15 cellular contexts compared by ENCODE assay signal in genomic region chr6:136069119-136069518, GRCh38.
DNase-seq lines count a peak whose midpoint lies in the region; ATAC-seq, FAIRE-seq and TF ChIP-seq lines count a peak whose summit lies in the region.
"Had no signal": no experiment of that assay in that cellular context is flagged by ENCODE, and none has a peak within 500 bp of the region (broad histone marks: within the 10 kb centered on the region; RNA-seq: fewer than 3 reads in every experiment).

No MANE protein-coding gene starts in this region.

- ATAC-seq in heart right ventricle (peak in 1 of 8 donors; percentile 33), heart left ventricle (no peak), HG03045 (IDR thresholded peaks at IDR 0.05; ENCODE audit: unreplicated experiment) (no peak)
- ATAC-seq: sciatic nerve had no signal

- intact Hi-C loops in heart right ventricle (cut with DNase I) (no loop called here), heart left ventricle (cut with DNase I) (loop anchor here in 1 of 10 donors (5.0 kb wide), 1 partner anchor 38 kb away; no protein-coding TSS in a partner anchor)

- H4K20me1 ChIP-seq in keratinocyte (ENCODE audit: control insufficient read depth, extremely low read depth, insufficient read depth, low read length) = no peaks in the 10 kb centered on the region

- H3K9me3 ChIP-seq in heart right ventricle (no peaks in the 10 kb centered on the region), heart left ventricle (no peaks in the 10 kb centered on the region), keratinocyte (ENCODE audit: control insufficient read depth, low read depth, low read length) (no peaks in the 10 kb centered on the region)

- peaks cover 0 to 53% (median 40%) of the 10 kb centered on the region in 9 donors for H3K4me1 ChIP-seq in heart right ventricle
- peaks cover 0 to 61% (median 23%) of the 10 kb centered on the region in 12 donors for H3K4me1 ChIP-seq in heart left ventricle
- H3K4me1 ChIP-seq in keratinocyte (ENCODE audit: control insufficient read depth, extremely low read depth, insufficient read depth, low read length) = peaks cover 18% of the 10 kb centered on the region

- dilution Hi-C loops in keratinocyte (cut with MboI; ENCODE audit: extremely low pct_ligation_motif_present, low sequenced_read_pairs) = no loop called here

- 36 to 45% methylated on average over 2 of the region's 2 CpGs for WGBS in heart right ventricle, 2 donors
- WGBS in heart left ventricle, 4 donors = 35 to 53% (median 41%) methylated on average over 2 of the region's 2 CpGs

- H3K4me3 ChIP-seq in heart right ventricle = no peak overlapping the region
- no peak overlapping the region for H3K4me3 ChIP-seq in heart left ventricle
- no peak overlapping the region for H3K4me3 ChIP-seq in keratinocyte (ENCODE audit: control insufficient read depth in 2 of 3, extremely low read depth in 1 of 3, insufficient read depth in 2 of 3, low read depth in 1 of 3, low read length in 3 of 3)
- H3K4me3 ChIP-seq: GM23338 had no signal

- H3K79me2 ChIP-seq in keratinocyte (ENCODE audit: control insufficient read depth, insufficient read depth, low read length) = no peaks in the 10 kb centered on the region

- H3K9me1 ChIP-seq in keratinocyte (ENCODE audit: control insufficient read depth, extremely low read depth, insufficient read depth, low read length) = no peaks in the 10 kb centered on the region

- DNase-seq in heart right ventricle = no peak
- DNase-seq in heart left ventricle = no peak
- DNase-seq in astrocyte of the hippocampus (ENCODE audit: low read depth, low spot score) = peak; percentile 73
- DNase-seq in keratinocyte (ENCODE audit: low read depth, low spot score) = peak; percentile 23
- DNase-seq in NCI-H510A treated with DMSO at 0.1 percent for 48 hours (lab: John Stamatoyannopoulos, UW) = no peak
- DNase-seq in cortex of kidney (lab: John Stamatoyannopoulos, UW) = no peak
- DNase-seq in amygdala (lab: John Stamatoyannopoulos, UW) = no peak
- DNase-seq: activated CD4-positive, alpha-beta T cell treated with anti-CD3 and anti-CD28 coated beads for 1 hour; central memory CD4-positive, alpha-beta T cell; GDM1; hippocampal formation; SIG-M5 had no signal

- H3K4me2 ChIP-seq in keratinocyte (ENCODE audit: control insufficient read depth, extremely low read depth, insufficient read depth, low read depth, low read length) = no peak overlapping the region
- H3K4me2 ChIP-seq: GM23338 had no signal

- FAIRE-seq in keratinocyte (lab: Jason Lieb, UNC) = peak; percentile 66

- peak overlapping the region; percentile 64 for H2AFZ ChIP-seq in keratinocyte (ENCODE audit: control insufficient read depth, low read length)
- H2AFZ ChIP-seq: GM23338 had no signal

- H3K27ac ChIP-seq in heart right ventricle = peak overlapping the region in 7 of 10 donors; percentile 12 to 78 (median 68)
- peak overlapping the region in 6 of 12 donors; percentile 13 to 78 (median 45) for H3K27ac ChIP-seq in heart left ventricle
- H3K27ac ChIP-seq in keratinocyte (ENCODE audit: control insufficient read depth, insufficient read depth, low read length) = peak overlapping the region; percentile 66

- no peak for TF ChIP-seq POLR2A in heart left ventricle (IDR thresholded peaks at IDR 0.05)

- no peaks in the 10 kb centered on the region for H3K36me3 ChIP-seq in heart right ventricle
- no peaks in the 10 kb centered on the region for H3K36me3 ChIP-seq in heart left ventricle
- no peaks in the 10 kb centered on the region for H3K36me3 ChIP-seq in keratinocyte (ENCODE audit: control insufficient read depth in 2 of 2, extremely low read depth in 1 of 2, insufficient read depth in 2 of 2, low read length in 2 of 2)

- H3K27me3 ChIP-seq in heart right ventricle (no peaks in the 10 kb centered on the region), heart left ventricle (no peaks in the 10 kb centered on the region), keratinocyte (ENCODE audit: control insufficient read depth, extremely low read depth, insufficient read depth, low read length) (no peaks in the 10 kb centered on the region)

- TF ChIP-seq CTCF in heart right ventricle (IDR thresholded peaks at IDR 0.05) (no peak), heart left ventricle (IDR thresholded peaks at IDR 0.05) (no peak), keratinocyte (optimal IDR thresholded peaks at IDR 0.05 in 1 of 3, IDR thresholded peaks at IDR 0.05 in 1 of 3, conservative IDR thresholded peaks at IDR 0.05 in 1 of 3; ENCODE audit: extremely low read depth in 1 of 3, insufficient read depth in 2 of 3, low read length in 3 of 3) (no peak)

- H3K9ac ChIP-seq in keratinocyte (ENCODE audit: control insufficient read depth, extremely low read depth, insufficient read depth, low read length) = peak overlapping the region; percentile 43

Comparison
In these comparisons a context has a peak if more than half of its experiments do, and no peak if none do; other contexts are left out.
1. DNase-seq: peak in astrocyte of the hippocampus (single experiment) and keratinocyte (single experiment); none in heart right ventricle (0 of 2), heart left ventricle (0 of 5), NCI-H510A treated with DMSO at 0.1 percent for 48 hours (single experiment), cortex of kidney (single experiment) and amygdala (0 of 56).